In genomic region chr19:6402058-6402457, GRCh38 we compare ENCODE assay signal across 27 cellular contexts. TPM values are rescaled to one million over a fixed set of nuclear protein-coding genes. Genes with fewer than 3 reads are reported as not detected.
"Had no signal": no experiment of that assay in that cellular context is flagged by ENCODE, and none has a peak within 500 bp of the region (broad histone marks: within the 10 kb centered on the region; RNA-seq: fewer than 3 reads in every experiment).

No MANE protein-coding gene starts in this region.

- H3K4me1 Mint-ChIP-seq: central memory CD8-positive, alpha-beta T cell; memory B cell; naive B cell; WTC11 had no signal

- H3K4me3 ChIP-seq: adrenal gland, ascending aorta, breast epithelium, dorsolateral prefrontal cortex, esophagus muscularis mucosa, ovary, psoas muscle, right atrium auricular region, thyroid gland had no signal

- H3K9me3 ChIP-seq: adrenal gland, ascending aorta, breast epithelium, esophagus muscularis mucosa, neutrophil, ovary, psoas muscle, right atrium auricular region, thyroid gland had no signal

- H3K36me3 Mint-ChIP-seq: activated naive CD8-positive, alpha-beta T cell; memory B cell; naive B cell; WTC11 had no signal

- H3K36me3 ChIP-seq: adrenal gland, ascending aorta, breast epithelium, esophagus muscularis mucosa, neutrophil, ovary, right atrium auricular region, thyroid gland had no signal

- H3K27me3 Mint-ChIP-seq: activated naive CD8-positive, alpha-beta T cell; central memory CD8-positive, alpha-beta T cell; naive B cell; stimulated activated naive CD8-positive, alpha-beta T cell treated with anti-CD3 and anti-CD28 coated beads, Interleukin-15, Interleukin-2, amounts not matched to agents 100 ng/mL and 50 ng/mL, for 24 hours had no signal

- H3K9me3 Mint-ChIP-seq: central memory CD8-positive, alpha-beta T cell; memory B cell; naive B cell; stimulated activated naive CD8-positive, alpha-beta T cell treated with anti-CD3 and anti-CD28 coated beads, Interleukin-15, Interleukin-2, amounts not matched to agents 100 ng/mL and 50 ng/mL, for 24 hours; WTC11 had no signal

- DNase-seq: activated gamma-delta T cell treated with Interleukin-2 at 50 U/mL for 16 hours; activated T-cell treated with anti-CD3 and anti-CD28 coated beads, Interleukin-2, amount 50 U/mL, for 1 hour; adrenal gland; dorsolateral prefrontal cortex; glutamatergic neuron; hypothalamus; naive B cell; ovary; psoas muscle; stimulated activated CD4-positive, alpha-beta T cell treated with anti-CD3 and anti-CD28 coated beads, Interleukin-12 subunit alpha, Interleukin-12 subunit beta, amount 100 ng/mL, for 4 hours; substantia nigra; T-helper 9 cell; thyroid gland had no signal

- H3K27ac Mint-ChIP-seq: activated naive CD8-positive, alpha-beta T cell; memory B cell; stimulated activated naive CD8-positive, alpha-beta T cell treated with anti-CD3 and anti-CD28 coated beads, Interleukin-15, Interleukin-2, amounts not matched to agents 100 ng/mL and 50 ng/mL, for 24 hours had no signal

- H3K27me3 ChIP-seq: adrenal gland, ascending aorta, breast epithelium, dorsolateral prefrontal cortex, esophagus muscularis mucosa, neutrophil, ovary, right atrium auricular region, thyroid gland had no signal

- H3K27ac ChIP-seq: adrenal gland, ascending aorta, breast epithelium, esophagus muscularis mucosa, neutrophil, ovary, psoas muscle, right atrium auricular region, thyroid gland had no signal

- H3K4me1 ChIP-seq: ascending aorta, breast epithelium, psoas muscle, right atrium auricular region, thyroid gland had no signal

- FAIRE-seq: colon, frontal cortex had no signal

- H3K4me3 Mint-ChIP-seq: activated naive CD8-positive, alpha-beta T cell; central memory CD8-positive, alpha-beta T cell; memory B cell; stimulated activated naive CD8-positive, alpha-beta T cell treated with anti-CD3 and anti-CD28 coated beads, Interleukin-15, Interleukin-2, amounts not matched to agents 100 ng/mL and 50 ng/mL, for 24 hours; WTC11 had no signal

RNA-seq across cellular contexts. Expression of gene PSPN, which starts 26.3 kb away (rescaled TPM):
- total RNA-seq: ascending aorta had no signal

RNA-seq across cellular contexts. Expression of gene SLC25A41, which starts 31.5 kb away (rescaled TPM):
- total RNA-seq: ascending aorta, mononuclear cell, right atrium auricular region, ureter had no signal
